In genomic region chr12:8678661-8679111, GRCh38 we compare ENCODE assay signal across 22 cellular contexts.
DNase-seq lines count a peak whose midpoint lies in the region; ATAC-seq and FAIRE-seq lines count a peak whose summit lies in the region.
"Had no signal": no experiment of that assay in that cellular context is flagged by ENCODE, and none has a peak within 500 bp of the region (broad histone marks: within the 10 kb centered on the region; RNA-seq: fewer than 3 reads in every experiment).

No MANE protein-coding gene starts in this region.

- DNase-seq in HPDE6-E6E7 (ENCODE audit: extremely low spot score) = peak; percentile 72
- DNase-seq in astrocyte of the hippocampus (ENCODE audit: low read depth, low spot score) = peak; percentile 69
- DNase-seq in islet precursor cell = peak; percentile 96
- DNase-seq in urothelium cell line (ENCODE audit: low spot score) = peak; percentile 77
- DNase-seq in activated CD4-positive, alpha-beta T cell treated with anti-CD3 and anti-CD28 coated beads for 1 hour = no peak
- DNase-seq in COR-L47 (lab: John Stamatoyannopoulos, UW) = no peak
- DNase-seq: activated CD8-positive, alpha-beta memory T cell treated with anti-CD3 and anti-CD28 coated beads, Interleukin-2, amount 50 U/mL, for 48 hours; activated effector memory CD4-positive, alpha-beta T cell treated with anti-CD3 and anti-CD28 coated beads, Interleukin-2, amount 50 U/mL, for 16 hours; activated naive CD8-positive, alpha-beta T cell treated with anti-CD3 and anti-CD28 coated beads, Interleukin-2, amount 50 U/mL, for 24 hours; dorsolateral prefrontal cortex; gastrocnemius medialis; IMR-90; mucosa of descending colon; NCI-H1436; NCI-H2171; NCI-H748 treated with DMSO at 0.1 percent for 48 hours; posterior cingulate gyrus; SJCRH30; WERI-Rb-1 had no signal

- no peak for FAIRE-seq in urothelium cell line (lab: Jason Lieb, UNC)
- FAIRE-seq: GM18507 had no signal

- ATAC-seq in HG02623 (IDR thresholded peaks at IDR 0.05; ENCODE audit: unreplicated experiment) = no peak
- ATAC-seq: activated naive CD8-positive, alpha-beta T cell treated with anti-CD3 and anti-CD28 coated beads, Interleukin-2, amount 50 U/mL, for 24 hours; gastrocnemius medialis; left lobe of liver; mucosa of descending colon had no signal

Comparison
In these comparisons a context has a peak if more than half of its experiments do, and no peak if none do; other contexts are left out.
1. DNase-seq: peak in HPDE6-E6E7 (single experiment), astrocyte of the hippocampus (single experiment), islet precursor cell (single experiment) and urothelium cell line (single experiment); none in activated CD4-positive, alpha-beta T cell treated with anti-CD3 and anti-CD28 coated beads for 1 hour (single experiment) and COR-L47 (single experiment).